In the genomic region with DNA sequence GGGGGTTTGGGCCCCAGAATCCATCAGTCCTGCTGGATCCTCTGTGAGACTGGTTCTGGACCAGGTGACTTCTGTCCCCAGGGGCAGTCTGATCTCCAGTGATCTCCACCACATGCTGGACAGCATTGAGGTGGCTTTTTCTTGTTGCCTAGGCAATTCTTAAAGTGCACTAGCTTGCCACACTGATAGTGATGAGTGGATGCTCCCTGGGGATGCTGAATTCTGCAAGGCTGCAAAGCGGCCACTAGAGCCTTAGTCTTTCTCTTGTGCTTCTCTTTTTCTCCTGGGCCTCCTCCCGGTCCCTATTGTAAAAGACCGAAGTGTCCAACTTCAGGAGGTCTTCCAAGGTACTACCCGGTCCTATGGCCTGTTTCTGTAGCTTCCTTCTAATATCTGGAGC, we compare ENCODE assay signal across 1 cellular context.
TF ChIP-seq lines count a peak whose summit lies in the region.

No MANE protein-coding gene starts in this region.

TF ChIP-seq in GM12878, 131 proteins besides CTCF, POLR2A, EP300 and RAD21 (continued from another document):
- TF ChIP-seq, protein P1, sequence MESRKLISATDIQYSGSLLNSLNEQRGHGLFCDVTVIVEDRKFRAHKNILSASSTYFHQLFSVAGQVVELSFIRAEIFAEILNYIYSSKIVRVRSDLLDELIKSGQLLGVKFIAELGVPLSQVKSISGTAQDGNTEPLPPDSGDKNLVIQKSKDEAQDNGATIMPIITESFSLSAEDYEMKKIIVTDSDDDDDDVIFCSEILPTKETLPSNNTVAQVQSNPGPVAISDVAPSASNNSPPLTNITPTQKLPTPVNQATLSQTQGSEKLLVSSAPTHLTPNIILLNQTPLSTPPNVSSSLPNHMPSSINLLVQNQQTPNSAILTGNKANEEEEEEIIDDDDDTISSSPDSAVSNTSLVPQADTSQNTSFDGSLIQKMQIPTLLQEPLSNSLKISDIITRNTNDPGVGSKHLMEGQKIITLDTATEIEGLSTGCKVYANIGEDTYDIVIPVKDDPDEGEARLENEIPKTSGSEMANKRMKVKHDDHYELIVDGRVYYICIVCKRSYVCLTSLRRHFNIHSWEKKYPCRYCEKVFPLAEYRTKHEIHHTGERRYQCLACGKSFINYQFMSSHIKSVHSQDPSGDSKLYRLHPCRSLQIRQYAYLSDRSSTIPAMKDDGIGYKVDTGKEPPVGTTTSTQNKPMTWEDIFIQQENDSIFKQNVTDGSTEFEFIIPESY (IDR thresholded peaks at IDR 0.05): no peak
- no peak for TF ChIP-seq ZBED1 (IDR thresholded peaks at IDR 0.05; ENCODE audit: borderline replicate concordance)
- no peak for TF ChIP-seq CBX3 (IDR thresholded peaks at IDR 0.05; ENCODE audit: borderline replicate concordance, low read depth)
- no peak for TF ChIP-seq NR2C1 (IDR thresholded peaks at IDR 0.05)
- no peak for TF ChIP-seq ZNF24 (IDR thresholded peaks at IDR 0.05)
- no peak for TF ChIP-seq ETV6 (conservative IDR thresholded peaks at IDR 0.05 in 1 of 2, IDR thresholded peaks at IDR 0.05 in 1 of 2; ENCODE audit: borderline replicate concordance in 1 of 2, low read depth in 1 of 2)
- no peak for TF ChIP-seq TCF12 (IDR thresholded peaks at IDR 0.05; ENCODE audit: low read depth, low read length)
- TF ChIP-seq HDAC6 (IDR thresholded peaks at IDR 0.05; ENCODE audit: unreplicated experiment): no peak
- no peak for TF ChIP-seq TCF3 (IDR thresholded peaks at IDR 0.05; ENCODE audit: borderline replicate concordance, insufficient read depth, low read depth, low read length)
